In genomic region chr14:43651185-43651787, GRCh38 we compare ENCODE assay signal across 22 cellular contexts.
"Had no signal": no experiment of that assay in that cellular context is flagged by ENCODE, and none has a peak within 500 bp of the region (broad histone marks: within the 10 kb centered on the region; RNA-seq: fewer than 3 reads in every experiment).

No MANE protein-coding gene starts in this region.

- H3K9me3 ChIP-seq: gastrocnemius medialis, neutrophil, psoas muscle, thoracic aorta, transverse colon had no signal

- H3K36me3 Mint-ChIP-seq: stimulated activated naive B cell treated with anti-CD40 and anti-IgM and Interleukin-4, amounts not matched to agents 10 μg/mL and 1 μg/mL and 100 μg/mL, for 72 hours had no signal

- H3K4me3 ChIP-seq: gastrocnemius medialis, heart right ventricle, psoas muscle, thoracic aorta, transverse colon had no signal

- H3K27me3 Mint-ChIP-seq: naive thymus-derived CD4-positive, alpha-beta T cell; stimulated activated naive B cell treated with anti-CD40 and anti-IgM and Interleukin-4, amounts not matched to agents 10 μg/mL and 1 μg/mL and 100 μg/mL, for 72 hours; stimulated activated naive CD8-positive, alpha-beta T cell treated with anti-CD3 and anti-CD28 coated beads, Interleukin-15, amount 100 ng/mL, for 72 hours had no signal

- DNase-seq: cortex of kidney; effector memory CD4-positive, alpha-beta T cell; gastrocnemius medialis; heart right ventricle; islet precursor cell; mammary epithelial cell; naive thymus-derived CD4-positive, alpha-beta T cell; nephron progenitor cell; psoas muscle; retina; stimulated activated CD4-positive, alpha-beta T cell treated with anti-CD3 and anti-CD28 coated beads, Interleukin-2, amount 100 ng/mL, for 24 hours; stimulated activated CD4-positive, alpha-beta T cell treated with anti-CD3 and anti-CD28 coated beads, Interleukin-4, amount 100 ng/mL, for 4 hours; stimulated activated naive B cell treated with anti-CD40 and anti-IgM and Interleukin-4, amounts not matched to agents 10 μg/mL and 1 μg/mL and 100 μg/mL, for 72 hours; stimulated activated naive CD8-positive, alpha-beta T cell treated with anti-CD3 and anti-CD28 coated beads, Interleukin-15, amount 100 ng/mL, for 72 hours; substantia nigra; transverse colon had no signal

- ATAC-seq: esophagus mucosa; gastrocnemius medialis; heart right ventricle; left lobe of liver; naive thymus-derived CD4-positive, alpha-beta T cell; psoas muscle; sciatic nerve; stimulated activated naive B cell treated with anti-CD40 and anti-IgM and Interleukin-4, amounts not matched to agents 10 μg/mL and 1 μg/mL and 100 μg/mL, for 72 hours; stimulated activated naive CD8-positive, alpha-beta T cell treated with anti-CD3 and anti-CD28 coated beads, Interleukin-15, amount 100 ng/mL, for 72 hours had no signal

- H3K4me1 Mint-ChIP-seq: naive thymus-derived CD4-positive, alpha-beta T cell; nephron progenitor cell; stimulated activated naive B cell treated with anti-CD40 and anti-IgM and Interleukin-4, amounts not matched to agents 10 μg/mL and 1 μg/mL and 100 μg/mL, for 72 hours; stimulated activated naive CD8-positive, alpha-beta T cell treated with anti-CD3 and anti-CD28 coated beads, Interleukin-15, amount 100 ng/mL, for 72 hours had no signal

- FAIRE-seq: endometrium had no signal

- H3K27me3 ChIP-seq: gastrocnemius medialis, heart right ventricle, neutrophil, transverse colon had no signal

- H3K27ac Mint-ChIP-seq: naive thymus-derived CD4-positive, alpha-beta T cell; nephron progenitor cell; stimulated activated naive B cell treated with anti-CD40 and anti-IgM and Interleukin-4, amounts not matched to agents 10 μg/mL and 1 μg/mL and 100 μg/mL, for 72 hours; stimulated activated naive CD8-positive, alpha-beta T cell treated with anti-CD3 and anti-CD28 coated beads, Interleukin-15, amount 100 ng/mL, for 72 hours had no signal

- H3K27ac ChIP-seq: gastrocnemius medialis, heart right ventricle, neutrophil, psoas muscle, thoracic aorta, transverse colon had no signal

- H3K4me3 Mint-ChIP-seq: naive thymus-derived CD4-positive, alpha-beta T cell; nephron progenitor cell; stimulated activated naive B cell treated with anti-CD40 and anti-IgM and Interleukin-4, amounts not matched to agents 10 μg/mL and 1 μg/mL and 100 μg/mL, for 72 hours; stimulated activated naive CD8-positive, alpha-beta T cell treated with anti-CD3 and anti-CD28 coated beads, Interleukin-15, amount 100 ng/mL, for 72 hours had no signal

- H3K36me3 ChIP-seq: gastrocnemius medialis, heart right ventricle, neutrophil, thoracic aorta, transverse colon had no signal

- H3K4me1 ChIP-seq: gastrocnemius medialis, heart right ventricle, psoas muscle, transverse colon had no signal
